ENCODE assay signal across 16 cellular contexts in genomic region chr3:152459572-152459971, GRCh38.
"Had no signal": no experiment of that assay in that cellular context is flagged by ENCODE, and none has a peak within 500 bp of the region (broad histone marks: within the 10 kb centered on the region; RNA-seq: fewer than 3 reads in every experiment).

No MANE protein-coding gene starts in this region.

- H3K27ac Mint-ChIP-seq: dendritic cell treated with granulocyte-macrophage colony-stimulating factor and Interleukin-4, amounts not matched to agents 40 ng/mL and 50 ng/mL, for 4 days had no signal

- H3K27ac ChIP-seq: adrenal gland, epithelial cell of prostate, hepatocyte, left ventricle myocardium inferior, skin epidermis, tibial nerve, vagina had no signal

- H3K27me3 Mint-ChIP-seq: dendritic cell treated with granulocyte-macrophage colony-stimulating factor and Interleukin-4, amounts not matched to agents 40 ng/mL and 50 ng/mL, for 4 days; effector memory CD8-positive, alpha-beta T cell had no signal

- H3K9me3 ChIP-seq: left ventricle myocardium inferior, tibial nerve, vagina had no signal

- DNase-seq: activated CD4-positive, CD25-positive, alpha-beta regulatory T cell treated with anti-CD3 and anti-CD28 coated beads, Interleukin-2, amount 50 U/mL, for 72 hours; activated effector memory CD4-positive, alpha-beta T cell treated with anti-CD3 and anti-CD28 coated beads, Interleukin-2, amount 50 U/mL, for 16 hours; adrenal gland; effector memory CD8-positive, alpha-beta T cell; kidney; left ventricle myocardium inferior; mesenchymal stem cell; posterior cingulate gyrus; stimulated activated CD4-positive, alpha-beta T cell treated with anti-CD3 and anti-CD28 coated beads, Interleukin-4, amount 100 ng/mL, for 4 hours had no signal

- H3K9me3 Mint-ChIP-seq: dendritic cell treated with granulocyte-macrophage colony-stimulating factor and Interleukin-4, amounts not matched to agents 40 ng/mL and 50 ng/mL, for 4 days; effector memory CD8-positive, alpha-beta T cell; T-helper 2 cell treated with Interferon-gamma antibody and Interleukin-4, amounts not matched to agents 5 μg/mL and 100 μg/mL, for 36 hours had no signal

- ATAC-seq: effector memory CD8-positive, alpha-beta T cell had no signal

- H3K27me3 ChIP-seq: adrenal gland, hepatocyte, tibial nerve, vagina had no signal

- H3K4me3 Mint-ChIP-seq: dendritic cell treated with granulocyte-macrophage colony-stimulating factor and Interleukin-4, amounts not matched to agents 40 ng/mL and 50 ng/mL, for 4 days; effector memory CD8-positive, alpha-beta T cell; T-helper 2 cell treated with Interferon-gamma antibody and Interleukin-4, amounts not matched to agents 5 μg/mL and 100 μg/mL, for 36 hours had no signal
